ENCODE assay signal across 30 cellular contexts in genomic region chr9:86613943-86614342, GRCh38.
"Had no signal": no experiment of that assay in that cellular context is flagged by ENCODE, and none has a peak within 500 bp of the region (broad histone marks: within the 10 kb centered on the region; RNA-seq: fewer than 3 reads in every experiment).

No MANE protein-coding gene starts in this region.

- H3K27me3 Mint-ChIP-seq: stimulated activated naive B cell treated with anti-CD40 and anti-IgM and Interleukin-4, amounts not matched to agents 10 μg/mL and 1 μg/mL and 100 μg/mL, for 72 hours had no signal

- H3K27ac Mint-ChIP-seq: immature natural killer cell; naive thymus-derived CD4-positive, alpha-beta T cell; natural killer cell treated with Interleukin-12 subunit alpha and Interleukin-12 subunit beta and Interleukin-15 and Interleukin-18, amount 100 ng/mL, for 72 hours; stimulated activated naive B cell treated with anti-CD40 and anti-IgM and Interleukin-4, amounts not matched to agents 10 μg/mL and 1 μg/mL and 100 μg/mL, for 72 hours had no signal

- H3K4me3 Mint-ChIP-seq: immature natural killer cell; naive thymus-derived CD4-positive, alpha-beta T cell; natural killer cell treated with Interleukin-12 subunit alpha and Interleukin-12 subunit beta and Interleukin-15 and Interleukin-18, amount 100 ng/mL, for 72 hours; neural crest cell; stimulated activated naive B cell treated with anti-CD40 and anti-IgM and Interleukin-4, amounts not matched to agents 10 μg/mL and 1 μg/mL and 100 μg/mL, for 72 hours had no signal

- H3K27ac ChIP-seq: left lung, neutrophil, ovary, right atrium auricular region, stomach, testis, transverse colon, upper lobe of right lung had no signal

- H3K36me3 Mint-ChIP-seq: immature natural killer cell; naive thymus-derived CD4-positive, alpha-beta T cell; natural killer cell treated with Interleukin-12 subunit alpha and Interleukin-12 subunit beta and Interleukin-15 and Interleukin-18, amount 100 ng/mL, for 72 hours; stimulated activated naive B cell treated with anti-CD40 and anti-IgM and Interleukin-4, amounts not matched to agents 10 μg/mL and 1 μg/mL and 100 μg/mL, for 72 hours had no signal

- H3K9me3 ChIP-seq: left lung, mucosa of descending colon, neutrophil, ovary, right atrium auricular region, stomach, testis, thyroid gland, transverse colon, upper lobe of right lung had no signal

- H3K27me3 ChIP-seq: left lung, neutrophil, ovary, right atrium auricular region, stomach, testis, thyroid gland, transverse colon, upper lobe of right lung had no signal

- H3K4me1 Mint-ChIP-seq: immature natural killer cell; naive thymus-derived CD4-positive, alpha-beta T cell; stimulated activated naive B cell treated with anti-CD40 and anti-IgM and Interleukin-4, amounts not matched to agents 10 μg/mL and 1 μg/mL and 100 μg/mL, for 72 hours had no signal

- H3K36me3 ChIP-seq: left lung, neutrophil, ovary, right atrium auricular region, stomach, thyroid gland, transverse colon, upper lobe of right lung had no signal

- H3K4me1 ChIP-seq: left lung, testis, upper lobe of right lung had no signal

- H3K4me3 ChIP-seq: left lung, lung, mucosa of descending colon, ovary, right atrium auricular region, skin epidermis, stomach, testis, thyroid gland, transverse colon, upper lobe of right lung had no signal

- FAIRE-seq: islet of Langerhans, kidney, urothelium cell line had no signal

- DNase-seq: hypothalamus; immature natural killer cell; kidney; left colon; left lung; mesendoderm; midbrain; mucosa of descending colon; naive thymus-derived CD4-positive, alpha-beta T cell; occipital lobe; ovary; stimulated activated CD4-positive, alpha-beta T cell treated with anti-CD3 and anti-CD28 coated beads, Interleukin-12 subunit alpha, Interleukin-12 subunit beta, amount 100 ng/mL, for 4 hours; stimulated activated CD4-positive, alpha-beta T cell treated with anti-CD3 and anti-CD28 coated beads, Interleukin-15, amount 100 ng/mL, for 24 hours; stimulated activated CD4-positive, alpha-beta T cell treated with anti-CD3 and anti-CD28 coated beads, Interleukin-2, amount 100 ng/mL, for 24 hours; stimulated activated CD4-positive, alpha-beta T cell treated with anti-CD3 and anti-CD28 coated beads, Interleukin-4, amount 100 ng/mL, for 1 hour; stimulated activated naive B cell treated with anti-CD40 and anti-IgM and Interleukin-4, amounts not matched to agents 10 μg/mL and 1 μg/mL and 100 μg/mL, for 72 hours; stimulated activated naive CD8-positive, alpha-beta T cell treated with anti-CD3 and anti-CD28 coated beads, Interleukin-15, Interleukin-2, amounts not matched to agents 100 U/mL and 50 U/mL, for 24 hours; stomach; testis; thyroid gland; transverse colon; upper lobe of right lung had no signal

- H3K9me3 Mint-ChIP-seq: immature natural killer cell; natural killer cell treated with Interleukin-12 subunit alpha and Interleukin-12 subunit beta and Interleukin-15 and Interleukin-18, amount 100 ng/mL, for 72 hours; stimulated activated naive B cell treated with anti-CD40 and anti-IgM and Interleukin-4, amounts not matched to agents 10 μg/mL and 1 μg/mL and 100 μg/mL, for 72 hours had no signal
